Comparison of ENCODE assay signal across 8 cellular contexts in genomic region chr18:63951302-63951705, GRCh38. TPM values are rescaled to one million over a fixed set of nuclear protein-coding genes. Genes with fewer than 3 reads are reported as not detected.
DNase-seq lines count a peak whose midpoint lies in the region; ATAC-seq and TF ChIP-seq lines count a peak whose summit lies in the region.

No MANE protein-coding gene starts in this region.

- H3K4me2 ChIP-seq in SK-N-SH, result no peak overlapping the region

- no peaks in the 10 kb centered on the region for H3K79me2 ChIP-seq in SK-N-SH (ENCODE audit: insufficient read depth)

- TF ChIP-seq RAD21 in SK-N-SH (IDR thresholded peaks at IDR 0.05; ENCODE audit: low read length), result no peak

- no peaks in the 10 kb centered on the region for H3K36me3 ChIP-seq in SK-N-SH (replicated peaks in 1 of 2; ENCODE audit: control insufficient read depth in 1 of 2, insufficient read depth in 2 of 2, low read length in 1 of 2)

- H4K20me1 ChIP-seq in SK-N-SH (ENCODE audit: insufficient read depth), result no peaks in the 10 kb centered on the region

- TF ChIP-seq CTCF in SK-N-SH (IDR thresholded peaks at IDR 0.05), result peak; percentile 50; the same call in 1 of the 2 replicates

- no peak overlapping the region for H3K9ac ChIP-seq in SK-N-SH

- H3K4me1 ChIP-seq in SK-N-SH (ENCODE audit: control insufficient read depth in 1 of 2, insufficient read depth in 2 of 2, low read depth in 1 of 2, low read length in 1 of 2), result no peaks in the 10 kb centered on the region; a peak in 1 of 4 replicates

- no peak overlapping the region for H3K27ac ChIP-seq in SK-N-SH (ENCODE audit: low read depth in 2 of 2, low read length in 1 of 2)

- CTCF ChIA-PET in SK-N-SH (lab: Yijun Ruan, JAX), result interaction anchor here (0.6 kb wide), 1 partner anchor 75 kb away, joined by 3 read pairs; no protein-coding TSS in a partner anchor

- H3K9me2 ChIP-seq in SK-N-SH, result no peaks in the 10 kb centered on the region

- H3K4me3 ChIP-seq in SK-N-SH (ENCODE audit: low read depth in 2 of 2, low read length in 1 of 2), result no peak overlapping the region

- ATAC-seq in SK-N-SH treated with all-trans-retinoic acid at 6 μM for 48 hours, result no peak
- ATAC-seq in GM21619 (IDR thresholded peaks at IDR 0.05; ENCODE audit: unreplicated experiment), result peak; percentile 41

- no peak for TF ChIP-seq EP300 in SK-N-SH (IDR thresholded peaks at IDR 0.05; ENCODE audit: borderline replicate concordance in 1 of 2, low read depth in 1 of 2, low read length in 1 of 2)

- H2AFZ ChIP-seq in SK-N-SH (ENCODE audit: low read depth), result peak overlapping the region; percentile 4; the same call in 1 of the 2 replicates

- WGBS in SK-N-SH (ENCODE audit: low lambda C conversion rate), result 43% methylated on average over 4 of the region's 4 CpGs

- H3F3A ChIP-seq in SK-N-SH (replicated peaks; ENCODE audit: insufficient read depth), result no peaks in the 10 kb centered on the region

- POLR2A ChIA-PET in SK-N-SH (lab: Yijun Ruan, JAX), result no interaction called here

- H3K27me3 ChIP-seq in SK-N-SH (ENCODE audit: insufficient read depth), result peaks cover 8% of the 10 kb centered on the region; the same call in 1 of the 2 replicates

- H3K9me3 ChIP-seq in SK-N-SH, result no peaks in the 10 kb centered on the region

- DNase-seq in SK-N-SH (no peak), LHCN-M2 (ENCODE audit: low read depth) (peak; percentile 42), glomerular visceral epithelial cell (ENCODE audit: extremely low spot score) (peak; percentile 44), middle frontal gyrus (ENCODE audit: extremely low spot score, low spot score) (no peak), COLO668 (lab: John Stamatoyannopoulos, UW; ENCODE audit: unreplicated experiment) (no peak), globus pallidus (ENCODE audit: low spot score) (no peak)

TF ChIP-seq in SK-N-SH, 30 proteins besides CTCF, POLR2A, EP300 and RAD21:
- TF ChIP-seq IRF3 (IDR thresholded peaks at IDR 0.05; ENCODE audit: low read depth, low read length), result no peak
- TF ChIP-seq GABPA (IDR thresholded peaks at IDR 0.05; ENCODE audit: low read depth), result no peak
- TF ChIP-seq GATA2 (CRISPR knock-in tag; IDR thresholded peaks at IDR 0.05), result no peak
- TF ChIP-seq ELF1 (IDR thresholded peaks at IDR 0.05), result no peak
- no peak for TF ChIP-seq NFIC (IDR thresholded peaks at IDR 0.05; ENCODE audit: borderline replicate concordance)
- TF ChIP-seq SMC3 (IDR thresholded peaks at IDR 0.05; ENCODE audit: low read depth, low read length), result no peak
- TF ChIP-seq YY1 (IDR thresholded peaks at IDR 0.05; ENCODE audit: low read depth), result no peak

TF ChIP-seq in SK-N-SH treated with all-trans-retinoic acid at 6 μM for 48 hours, 23 proteins besides CTCF, POLR2A, EP300 and RAD21:
- TF ChIP-seq PPARA (CRISPR knock-in tag; IDR thresholded peaks at IDR 0.05; ENCODE audit: borderline replicate concordance), result no peak
- no peak for TF ChIP-seq SNAI2 (CRISPR knock-in tag; IDR thresholded peaks at IDR 0.05)
- no peak for TF ChIP-seq ZNF8 (CRISPR knock-in tag; IDR thresholded peaks at IDR 0.05)

RNA-seq across cellular contexts. Expression of gene HMSD, which starts 2.2 kb away (rescaled TPM):
- not detected in 2 replicates for polyA plus RNA-seq in SK-N-SH (2012; rRNA removed)
- not detected in 2 replicates for polyA plus RNA-seq in SK-N-SH (2012; cell fraction: cytosol; rRNA removed)
- not detected in 2 replicates for polyA plus RNA-seq in SK-N-SH (2012; cell fraction: nucleus; rRNA removed)
- total RNA-seq in LHCN-M2 (2014; rRNA removed), result not detected in 2 replicates
- not detected for polyA plus RNA-seq in LHCN-M2 (2012)

RNA-seq across cellular contexts. Expression of gene SERPINB8, which starts 18.6 kb away (rescaled TPM):
- 3.4 and 5.2 TPM in 2 replicates for polyA plus RNA-seq in SK-N-SH (2012; rRNA removed)
- 5.5 and 7.3 TPM in 2 replicates for polyA plus RNA-seq in SK-N-SH (2012; cell fraction: cytosol; rRNA removed)
- polyA plus RNA-seq in SK-N-SH (2012; cell fraction: nucleus; rRNA removed), result 3.9 and 6.4 TPM in 2 replicates
- 17.8 and 21.5 TPM in 2 replicates for total RNA-seq in LHCN-M2 (2014; rRNA removed)
- 12.6 TPM for polyA plus RNA-seq in LHCN-M2 (2012)

RNA-seq across cellular contexts. Expression of gene SERPINB10, which starts 43.5 kb away (rescaled TPM):
- 0.10 and 0.15 TPM in 2 replicates for polyA plus RNA-seq in SK-N-SH (2012; rRNA removed)
- 0.18 and 0.20 TPM in 2 replicates for polyA plus RNA-seq in SK-N-SH (2012; cell fraction: cytosol; rRNA removed)
- 0.14 and 0.26 TPM in 2 replicates for polyA plus RNA-seq in SK-N-SH (2012; cell fraction: nucleus; rRNA removed)
- not detected in 2 replicates for total RNA-seq in LHCN-M2 (2014; rRNA removed)
- not detected for polyA plus RNA-seq in LHCN-M2 (2012)

Comparison
In these comparisons a context has a peak if more than half of its experiments do, and no peak if none do; other contexts are left out.
1. DNase-seq: peak in LHCN-M2 (single experiment) and glomerular visceral epithelial cell (single experiment); none in SK-N-SH (single experiment), middle frontal gyrus (single experiment), COLO668 (single experiment) and globus pallidus (single experiment).